Comparison of ENCODE assay signal across 16 cellular contexts in the genomic region with DNA sequence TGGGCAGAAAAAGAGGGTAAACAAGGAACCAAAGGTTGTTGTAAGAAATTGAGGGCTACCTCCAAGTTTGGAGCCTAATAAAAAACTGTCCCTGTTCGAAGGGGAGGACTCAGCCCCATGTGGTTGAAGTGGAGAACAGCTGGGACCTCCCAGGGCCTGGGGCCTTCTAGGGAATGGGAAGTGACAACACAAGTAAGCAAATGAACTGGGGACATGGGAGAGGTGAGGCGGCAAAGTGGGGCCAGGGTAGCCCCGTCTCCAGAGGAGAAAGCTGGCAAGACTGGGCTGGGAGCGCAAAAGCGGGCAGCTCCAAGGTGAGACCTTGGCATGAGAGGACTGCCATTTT.
"Had no signal": no experiment of that assay in that cellular context is flagged by ENCODE, and none has a peak within 500 bp of the region (broad histone marks: within the 10 kb centered on the region; RNA-seq: fewer than 3 reads in every experiment).

No MANE protein-coding gene starts in this region.

- H3K27me3 Mint-ChIP-seq: stimulated activated memory B cell treated with anti-CD40 and anti-IgM and Interleukin-4, amounts not matched to agents 10 μg/mL and 1 μg/mL and 100 μg/mL, for 72 hours had no signal

- H3K36me3 ChIP-seq: ascending aorta, pancreas had no signal

- H3K27ac Mint-ChIP-seq: activated naive CD4-positive, alpha-beta T cell treated with anti-CD3 and anti-CD28 coated beads for 36 hours; activated T-helper 2 cell treated with anti-CD3 and anti-CD28 coated beads, Interferon-gamma antibody, Interleukin-2, Interleukin-4, amounts not matched to agents 10 μg/mL and 5 μg/mL and 100 μg/mL, durations not matched to agents 14 hours and 24 hours and 36 hours; immature natural killer cell; stimulated activated memory B cell treated with anti-CD40 and anti-IgM and Interleukin-4, amounts not matched to agents 10 μg/mL and 1 μg/mL and 100 μg/mL, for 72 hours; T-helper 2 cell treated with Interferon-gamma antibody and Interleukin-4, amounts not matched to agents 5 μg/mL and 100 μg/mL, for 36 hours had no signal

- ATAC-seq: activated CD4-positive, CD25-positive, alpha-beta regulatory T cell treated with anti-CD3 and anti-CD28 coated beads, Interleukin-2, amount 50 U/mL, for 24 hours; stimulated activated memory B cell treated with anti-CD40 and anti-IgM and Interleukin-4, amounts not matched to agents 10 μg/mL and 1 μg/mL and 100 μg/mL, for 72 hours had no signal

- H3K4me1 Mint-ChIP-seq: immature natural killer cell; stimulated activated memory B cell treated with anti-CD40 and anti-IgM and Interleukin-4, amounts not matched to agents 10 μg/mL and 1 μg/mL and 100 μg/mL, for 72 hours had no signal

- H3K27ac ChIP-seq: ascending aorta, coronary artery, pancreas, tibial nerve had no signal

- H3K9me3 Mint-ChIP-seq: activated naive CD4-positive, alpha-beta T cell treated with anti-CD3 and anti-CD28 coated beads for 36 hours; activated T-helper 2 cell treated with anti-CD3 and anti-CD28 coated beads, Interferon-gamma antibody, Interleukin-2, Interleukin-4, amounts not matched to agents 10 μg/mL and 5 μg/mL and 100 μg/mL, durations not matched to agents 14 hours and 24 hours and 36 hours; immature natural killer cell; T-helper 2 cell treated with Interferon-gamma antibody and Interleukin-4, amounts not matched to agents 5 μg/mL and 100 μg/mL, for 36 hours had no signal

- H3K27me3 ChIP-seq: ascending aorta, pancreas, tibial nerve had no signal

- DNase-seq: activated CD4-positive, alpha-beta T cell treated with anti-CD3 and anti-CD28 coated beads, Interleukin-2, amount 50 U/mL, for 4 hours; activated naive CD4-positive, alpha-beta T cell treated with anti-CD3 and anti-CD28 coated beads for 36 hours; caudate nucleus; effector CD4-positive, alpha-beta T cell; foreskin melanocyte; head of caudate nucleus; immature natural killer cell; pancreas had no signal

- H3K36me3 Mint-ChIP-seq: immature natural killer cell; stimulated activated memory B cell treated with anti-CD40 and anti-IgM and Interleukin-4, amounts not matched to agents 10 μg/mL and 1 μg/mL and 100 μg/mL, for 72 hours had no signal

- H3K9me3 ChIP-seq: ascending aorta, pancreas had no signal

- H3K4me3 ChIP-seq: ascending aorta, coronary artery, pancreas, tibial nerve had no signal

- H3K4me1 ChIP-seq: ascending aorta, pancreas had no signal

- H3K4me3 Mint-ChIP-seq: activated naive CD4-positive, alpha-beta T cell treated with anti-CD3 and anti-CD28 coated beads for 36 hours; immature natural killer cell; neural crest cell; stimulated activated memory B cell treated with anti-CD40 and anti-IgM and Interleukin-4, amounts not matched to agents 10 μg/mL and 1 μg/mL and 100 μg/mL, for 72 hours; T-helper 2 cell treated with Interferon-gamma antibody and Interleukin-4, amounts not matched to agents 5 μg/mL and 100 μg/mL, for 36 hours had no signal
